ENCODE assay signal across 16 cellular contexts in the genomic region with DNA sequence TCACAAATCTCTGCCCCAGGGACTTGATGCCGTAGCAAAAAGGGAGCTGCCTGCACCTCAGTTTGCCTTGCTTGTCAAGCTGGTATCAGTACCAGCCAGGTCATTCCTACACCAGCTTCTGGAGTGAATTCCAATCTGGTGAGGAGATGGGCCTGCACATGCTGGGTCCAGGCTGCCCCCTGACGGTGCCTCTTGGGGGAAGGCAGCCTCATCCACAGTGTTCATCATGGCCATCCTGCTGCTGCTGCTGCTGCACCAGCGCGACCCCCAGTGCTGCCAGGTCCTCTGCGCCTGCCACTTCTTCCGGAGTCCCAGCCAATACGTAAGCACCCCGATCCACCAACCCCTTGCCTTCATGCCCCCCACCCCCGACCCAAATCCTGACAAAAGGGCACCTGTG. TPM values are rescaled to one million over a fixed set of nuclear protein-coding genes. Genes with fewer than 3 reads are reported as not detected.
DNase-seq lines count a peak whose midpoint lies in the region; TF ChIP-seq lines count a peak whose summit lies in the region.
"Had no signal": no experiment of that assay in that cellular context is flagged by ENCODE, and none has a peak within 500 bp of the region (broad histone marks: within the 10 kb centered on the region; RNA-seq: fewer than 3 reads in every experiment).

No MANE protein-coding gene starts in this region.

- no peaks in the 10 kb centered on the region for H4K20me1 ChIP-seq in mammary epithelial cell (ENCODE audit: insufficient read depth, low read length)

- H3K4me2 ChIP-seq in mammary epithelial cell (ENCODE audit: insufficient read depth, low read depth, low read length) = no peak overlapping the region
- H3K4me2 ChIP-seq: A549 had no signal

- POLR2A ChIA-PET in MCF 10A (lab: Yijun Ruan, JAX) = interaction anchor here (0.6 to 3.4 kb wide), 3 partner anchors 83 to 227 kb away, joined by 3 to 19 read pairs (median 3); no protein-coding TSS in a partner anchor

- H3K9me3 Mint-ChIP-seq in MCF 10A (ENCODE audit: unreplicated experiment) = no peaks in the 10 kb centered on the region
- H3K9me3 Mint-ChIP-seq in glutamatergic neuron (ENCODE audit: unreplicated experiment) = peaks cover 9% of the 10 kb centered on the region

- peaks cover 24% of the 10 kb centered on the region for H3K36me3 ChIP-seq in mammary epithelial cell (ENCODE audit: insufficient read depth, low read length)
- peaks cover 45% of the 10 kb centered on the region for H3K36me3 ChIP-seq in adipocyte (ENCODE audit: control insufficient read depth, insufficient read depth, low read length, severe bottlenecking)
- peaks cover 8 to 74% (median 47%) of the 10 kb centered on the region in 6 donors for H3K36me3 ChIP-seq in spleen
- H3K36me3 ChIP-seq: ovary, uterus had no signal

- H3K4me3 ChIP-seq in mammary epithelial cell (replicated peaks in 1 of 3; ENCODE audit: insufficient read depth in 1 of 3, low read depth in 2 of 3, low read length in 3 of 3) (no peak overlapping the region), adipocyte (ENCODE audit: low read length) (no peak overlapping the region), spleen (no peak overlapping the region)
- H3K4me3 ChIP-seq: A549, gastroesophageal sphincter, left ventricle myocardium inferior, ovary, uterus had no signal

- no peak for TF ChIP-seq POLR2A in spleen (IDR thresholded peaks at IDR 0.05)

- no peaks in the 10 kb centered on the region for H3K27me3 Mint-ChIP-seq in MCF 10A (ENCODE audit: insufficient read depth, unreplicated experiment)
- peaks cover 3% of the 10 kb centered on the region for H3K27me3 Mint-ChIP-seq in glutamatergic neuron (ENCODE audit: unreplicated experiment)

- H3K4me1 Mint-ChIP-seq in MCF 10A (ENCODE audit: insufficient read depth, unreplicated experiment) = peaks cover 7% of the 10 kb centered on the region
- peaks cover 35% of the 10 kb centered on the region for H3K4me1 Mint-ChIP-seq in glutamatergic neuron (ENCODE audit: low read depth, unreplicated experiment)

- DNase-seq in MCF 10A (ENCODE audit: unreplicated experiment) (no peak), mammary epithelial cell (no peak), adipocyte (ENCODE audit: low read depth) (peak; percentile 61), glutamatergic neuron (no peak), spleen (peak; percentile 52), GM20000 (ENCODE audit: low spot score) (no peak), GM13976 (ENCODE audit: low spot score) (no peak), amygdala (lab: John Stamatoyannopoulos, UW) (no peak)
- DNase-seq: activated CD8-positive, alpha-beta T cell treated with anti-CD3 and anti-CD28 coated beads, Interleukin-2, amount 10 ng/mL, durations not matched to agents 7 days and 5 days; activated naive CD4-positive, alpha-beta T cell treated with anti-CD3 and anti-CD28 coated beads, Interleukin-2, amount 50 U/mL, for 16 hours; left ventricle myocardium inferior; NCI-H510A; uterus had no signal

- no peaks in the 10 kb centered on the region for H3K9me3 ChIP-seq in mammary epithelial cell (replicated peaks; ENCODE audit: insufficient read depth, low read length)
- no peaks in the 10 kb centered on the region for H3K9me3 ChIP-seq in adipocyte (ENCODE audit: control insufficient read depth, low read length)
- H3K9me3 ChIP-seq in spleen = no peaks in the 10 kb centered on the region
- H3K9me3 ChIP-seq: A549, gastroesophageal sphincter, left ventricle myocardium inferior, ovary, uterus had no signal

- H3K27me3 ChIP-seq in mammary epithelial cell (ENCODE audit: insufficient read depth, low read length) (no peaks in the 10 kb centered on the region), adipocyte (replicated peaks; ENCODE audit: control insufficient read depth, insufficient read depth, low read length) (no peaks in the 10 kb centered on the region), spleen (replicated peaks in 1 of 7) (no peaks in the 10 kb centered on the region)
- H3K27me3 ChIP-seq: gastroesophageal sphincter, ovary, uterus had no signal

- peak overlapping the region; percentile 64 for H3K27ac Mint-ChIP-seq in MCF 10A (ENCODE audit: low read depth, unreplicated experiment)
- peak overlapping the region; percentile 97 for H3K27ac Mint-ChIP-seq in glutamatergic neuron (ENCODE audit: unreplicated experiment)

- H3K36me3 Mint-ChIP-seq in MCF 10A (ENCODE audit: insufficient read depth, unreplicated experiment) (peaks cover 35% of the 10 kb centered on the region), glutamatergic neuron (ENCODE audit: unreplicated experiment) (no peaks in the 10 kb centered on the region)

- in situ Hi-C loops in mammary epithelial cell (cut with MboI; ENCODE audit: low sequenced_read_pairs in 2 of 2) = no loop called here
- in situ Hi-C loops in GM13976 (cut with MboI; ENCODE audit: low sequenced_read_pairs, unreplicated experiment) = no loop called here

- dilution Hi-C loops in mammary epithelial cell (cut with HindIII; ENCODE audit: low sequenced_read_pairs) = no loop called here

- no TSS peak for BruUV-seq in MCF 10A (replicated peaks; lab: Mats Ljungman, UMichigan)
- BruUV-seq in mammary epithelial cell (replicated peaks; lab: Mats Ljungman, UMichigan) = no TSS peak

- intact Hi-C loops in MCF 10A (cut with micrococcal nuclease) = no loop called here
- intact Hi-C loops in mammary epithelial cell (cut with micrococcal nuclease) = loop anchor here (5.0 kb wide), 1 partner anchor 263 kb away; no protein-coding TSS in a partner anchor
- intact Hi-C loops in spleen (cut with DNase I; ENCODE audit: low total_unique reads) = no loop called here

- H3K4me3 Mint-ChIP-seq in MCF 10A (ENCODE audit: unreplicated experiment) (no peak overlapping the region), glutamatergic neuron (ENCODE audit: unreplicated experiment) (peak overlapping the region; percentile 71)
- H3K4me3 Mint-ChIP-seq: activated CD8-positive, alpha-beta T cell treated with anti-CD3 and anti-CD28 coated beads, Interleukin-2, amount 10 ng/mL, durations not matched to agents 7 days and 5 days had no signal

- H3K9ac ChIP-seq in mammary epithelial cell (ENCODE audit: insufficient read depth, low read length) (no peak overlapping the region), adipocyte (ENCODE audit: low read length) (no peak overlapping the region)

- TF ChIP-seq CTCF in MCF 10A (IDR thresholded peaks at IDR 0.05; ENCODE audit: unreplicated experiment) (no peak), mammary epithelial cell (conservative IDR thresholded peaks at IDR 0.05 in 1 of 2, IDR thresholded peaks at IDR 0.05 in 1 of 2; ENCODE audit: extremely low read depth in 1 of 2, insufficient read depth in 1 of 2, low read depth in 1 of 2, low read length in 2 of 2) (no peak), glutamatergic neuron (IDR thresholded peaks at IDR 0.05; ENCODE audit: partially characterized antibody, unreplicated experiment) (no peak), spleen (IDR thresholded peaks at IDR 0.05 in 8 of 11, conservative IDR thresholded peaks at IDR 0.05 in 3 of 11) (no peak), GM20000 (IDR thresholded peaks at IDR 0.05; ENCODE audit: extremely low read depth, missing control alignments) (no peak), GM13976 (IDR thresholded peaks at IDR 0.05; ENCODE audit: borderline replicate concordance, control extremely low read depth, extremely low read depth, insufficient read depth, missing control alignments) (no peak)

- WGBS in mammary epithelial cell (ENCODE audit: low coverage, missing lambda C conversion rate) = 58% methylated on average over 3 of the region's 9 CpGs
- 90 to 96% (median 93%) methylated on average over 6 to 9 of the region's 9 CpGs for WGBS in spleen, 5 donors

- H3K4me1 ChIP-seq in mammary epithelial cell (ENCODE audit: insufficient read depth, low read length) (no peaks in the 10 kb centered on the region), adipocyte (ENCODE audit: control insufficient read depth, insufficient read depth, low read length) (peaks cover 13% of the 10 kb centered on the region), spleen (peaks cover 6 to 17% (median 8%) of the 10 kb centered on the region in 6 donors)

- H3K27ac ChIP-seq in mammary epithelial cell (ENCODE audit: insufficient read depth, low read depth, low read length) = no peak overlapping the region
- no peak overlapping the region for H3K27ac ChIP-seq in spleen
- H3K27ac ChIP-seq: A549, gastroesophageal sphincter, left ventricle myocardium inferior, ovary, uterus had no signal

- no peak overlapping the region for H2AFZ ChIP-seq in mammary epithelial cell (ENCODE audit: low read depth, low read length)

- H3K79me2 ChIP-seq in mammary epithelial cell (ENCODE audit: insufficient read depth, low read length) = peaks cover 13% of the 10 kb centered on the region

- CTCF ChIA-PET in MCF 10A (lab: Yijun Ruan, JAX) = interaction anchor here (0.7 to 1.5 kb wide), 3 partner anchors 17 to 136 kb away, joined by 3 to 11 read pairs (median 5); partner anchors contain the start of gene LRRC59
- CTCF ChIA-PET in mammary epithelial cell (lab: Charles Lee; ENCODE audit: low non-redundant PET) = interaction anchor here (0.6 kb wide), 1 partner anchor 18 kb away, joined by 3 read pairs; no protein-coding TSS in a partner anchor

RNA-seq across cellular contexts. Expression of gene MRPL27, which starts 8.3 kb away (rescaled TPM):
- total RNA-seq in MCF 10A (2022) (57.2 and 71.5 TPM in 2 replicates), mammary epithelial cell (10 to 100 TPM; 43.5 to 73.5 TPM), glutamatergic neuron (ENCODE audit: unreplicated experiment) (77.2 TPM), spleen (10 to 100 TPM; 26.4 to 40.7 (median 34.0) TPM)
- polyA plus RNA-seq in mammary epithelial cell (184 TPM), spleen (100 to 1,000 TPM in 1 of 3 donors, 10 to 100 TPM in 2; 85.3 to 102 (median 92.8) TPM)
- polyA minus RNA-seq in mammary epithelial cell = 106 TPM

RNA-seq across cellular contexts. Expression of gene EME1, which starts 8.3 kb away (rescaled TPM):
- 6.0 and 6.7 TPM in 2 replicates for total RNA-seq in MCF 10A (2022)
- total RNA-seq in mammary epithelial cell = 1 to 10 TPM in 1 of 2 donors, under 1 TPM in 1; 0.17 to 8.0 TPM
- 9.2 TPM for polyA plus RNA-seq in mammary epithelial cell
- polyA minus RNA-seq in mammary epithelial cell = 1.9 TPM
- 4.7 TPM for total RNA-seq in glutamatergic neuron (ENCODE audit: unreplicated experiment)
- total RNA-seq in spleen = 1 to 10 TPM in 6 of 7 donors, under 1 TPM in 1; 0.66 to 3.6 (median 1.9) TPM
- polyA plus RNA-seq in spleen = 1 to 10 TPM; 1.1 to 3.0 (median 1.9) TPM

RNA-seq across cellular contexts. Expression of gene XYLT2, which starts 18.8 kb away (rescaled TPM):
- total RNA-seq in MCF 10A (2022) = 9.6 and 14.0 TPM in 2 replicates
- 10 to 100 TPM; 46.3 to 78.3 TPM for total RNA-seq in mammary epithelial cell
- 26.3 TPM for polyA plus RNA-seq in mammary epithelial cell
- polyA minus RNA-seq in mammary epithelial cell = 40.8 TPM
- total RNA-seq in glutamatergic neuron (ENCODE audit: unreplicated experiment) = 11.0 TPM
- 10 to 100 TPM; 17.9 to 27.3 (median 23.3) TPM for total RNA-seq in spleen
- 10 to 100 TPM; 10.0 to 19.1 (median 14.2) TPM for polyA plus RNA-seq in spleen

RNA-seq across cellular contexts. Expression of gene LRRC59, which starts 32.6 kb away (rescaled TPM):
- total RNA-seq in MCF 10A (2022) = 306 and 344 TPM in 2 replicates
- total RNA-seq in mammary epithelial cell = 100 to 1,000 TPM; 118 to 190 TPM
- 141 TPM for polyA plus RNA-seq in mammary epithelial cell
- polyA minus RNA-seq in mammary epithelial cell = 202 TPM
- 73.9 TPM for total RNA-seq in glutamatergic neuron (ENCODE audit: unreplicated experiment)
- 10 to 100 TPM; 38.9 to 71.3 (median 47.0) TPM for total RNA-seq in spleen
- polyA plus RNA-seq in spleen = 10 to 100 TPM; 12.5 to 23.6 (median 18.8) TPM

Comparison
In these comparisons a context has a peak if more than half of its experiments do, and no peak if none do; other contexts are left out.
1. DNase-seq: peak in adipocyte (single experiment) and spleen (single experiment); none in MCF 10A (single experiment), mammary epithelial cell (single experiment), glutamatergic neuron (single experiment), GM20000 (single experiment), GM13976 (single experiment) and amygdala (0 of 56).